Comparison of ENCODE assay signal across 9 cellular contexts in genomic region chrX:107135076-107135964, GRCh38. TPM values are rescaled to one million over a fixed set of nuclear protein-coding genes. Genes with fewer than 3 reads are reported as not detected.
DNase-seq lines count a peak whose midpoint lies in the region; ATAC-seq and TF ChIP-seq lines count a peak whose summit lies in the region.
"Had no signal": no experiment of that assay in that cellular context is flagged by ENCODE, and none has a peak within 500 bp of the region (broad histone marks: within the 10 kb centered on the region; RNA-seq: fewer than 3 reads in every experiment).

No MANE protein-coding gene starts in this region.

- TF ChIP-seq CTCF in lower leg skin (IDR thresholded peaks at IDR 0.05) (no peak), upper lobe of left lung (IDR thresholded peaks at IDR 0.05) (no peak), right atrium auricular region (IDR thresholded peaks at IDR 0.05) (no peak)

- H3K9me3 Mint-ChIP-seq in activated T-cell treated with anti-CD3 and anti-CD28 coated beads, Interleukin-2, amount 50 U/mL, for 4 hours = no peaks in the 10 kb centered on the region
- no peaks in the 10 kb centered on the region for H3K9me3 Mint-ChIP-seq in immature natural killer cell

- H3K4me3 ChIP-seq in lower leg skin (ENCODE audit: low read depth, poor library complexity, severe bottlenecking) = no peak overlapping the region
- H3K4me3 ChIP-seq in upper lobe of left lung = no peak overlapping the region
- no peak overlapping the region for H3K4me3 ChIP-seq in right atrium auricular region

- H3K4me1 ChIP-seq in upper lobe of left lung (no peaks in the 10 kb centered on the region), right atrium auricular region (no peaks in the 10 kb centered on the region)

- no peaks in the 10 kb centered on the region for H3K36me3 Mint-ChIP-seq in activated T-cell treated with anti-CD3 and anti-CD28 coated beads, Interleukin-2, amount 50 U/mL, for 4 hours (ENCODE audit: insufficient read depth)
- H3K36me3 Mint-ChIP-seq in immature natural killer cell = no peaks in the 10 kb centered on the region

- H3K4me3 Mint-ChIP-seq in activated T-cell treated with anti-CD3 and anti-CD28 coated beads, Interleukin-2, amount 50 U/mL, for 4 hours = peak overlapping the region; percentile 51
- H3K4me3 Mint-ChIP-seq in immature natural killer cell = peak overlapping the region in 3 of 5 donors; percentile 12 to 53 (median 38)

- H3K36me3 ChIP-seq in upper lobe of left lung (no peaks in the 10 kb centered on the region), right atrium auricular region (no peaks in the 10 kb centered on the region)

- H3K27ac Mint-ChIP-seq in immature natural killer cell = no peak overlapping the region

- no peak for TF ChIP-seq EP300 in upper lobe of left lung (IDR thresholded peaks at IDR 0.05)

- H3K27ac ChIP-seq in upper lobe of left lung (no peak overlapping the region), right atrium auricular region (no peak overlapping the region)

- intact Hi-C loops in lower leg skin (cut with DNase I; ENCODE audit: low total_unique reads) = no loop called here

- ATAC-seq in HG02943 (IDR thresholded peaks at IDR 0.05; ENCODE audit: low read depth, unreplicated experiment) = peak; percentile 66
- ATAC-seq in activated T-cell treated with anti-CD3 and anti-CD28 coated beads, Interleukin-2, amount 50 U/mL, for 4 hours = peak; percentile 53 to 54
- ATAC-seq in upper lobe of left lung (ENCODE audit: low FRiP score in 2 of 2) = no peak

- H3K9me3 ChIP-seq in upper lobe of left lung (no peaks in the 10 kb centered on the region), right atrium auricular region (no peaks in the 10 kb centered on the region)

- no peak for TF ChIP-seq POLR2A in lower leg skin (IDR thresholded peaks at IDR 0.05)
- no peak for TF ChIP-seq POLR2A in upper lobe of left lung (IDR thresholded peaks at IDR 0.05)

- H3K27me3 ChIP-seq in upper lobe of left lung = no peaks in the 10 kb centered on the region
- no peaks in the 10 kb centered on the region for H3K27me3 ChIP-seq in right atrium auricular region

- H3K4me1 Mint-ChIP-seq in activated T-cell treated with anti-CD3 and anti-CD28 coated beads, Interleukin-2, amount 50 U/mL, for 4 hours (ENCODE audit: low read depth) = peaks cover 11% of the 10 kb centered on the region
- H3K4me1 Mint-ChIP-seq in immature natural killer cell = peaks cover 10 to 15% of the 10 kb centered on the region in 2 donors

- DNase-seq in Daoy (ENCODE audit: low read depth) (peak; percentile 49), immature natural killer cell (no peak), ecto neural progenitor cell (ENCODE audit: low spot score) (no peak), lower leg skin (ENCODE audit: low spot score in 2 of 2) (no peak), upper lobe of left lung (no peak), right atrium auricular region (ENCODE audit: low spot score) (no peak)
- DNase-seq in activated T-cell treated with anti-CD3 and anti-CD28 coated beads, Interleukin-2, amount 50 U/mL, for 4 hours = no peak
- DNase-seq: NCI-H1930 had no signal

- 39 to 48% methylated on average over 5 of the region's 5 CpGs for WGBS in lower leg skin, 2 donors
- WGBS in upper lobe of left lung, 2 donors = 51 to 71% methylated on average over 5 of the region's 5 CpGs

- H3K27me3 Mint-ChIP-seq in activated T-cell treated with anti-CD3 and anti-CD28 coated beads, Interleukin-2, amount 50 U/mL, for 4 hours (ENCODE audit: low read depth) = no peaks in the 10 kb centered on the region
- peaks cover 0 to 13% (median 6%) of the 10 kb centered on the region in 3 donors for H3K27me3 Mint-ChIP-seq in immature natural killer cell (ENCODE audit: low read depth in 3 of 3)

RNA-seq across cellular contexts. Expression of gene RBM41, which starts 16.7 kb away (rescaled TPM):
- total RNA-seq in Daoy (2014; rRNA removed; shearing (Covaris generic)) = 11.2 and 14.5 TPM in 2 replicates
- total RNA-seq in activated T-cell treated with anti-CD3 and anti-CD28 coated beads, Interleukin-2, amount 50 U/mL, for 4 hours = 10 to 100 TPM in 2 of 3 donors, 1 to 10 TPM in 1; 8.0 to 11.7 (median 10.6) TPM
- polyA plus RNA-seq in immature natural killer cell = 10 to 100 TPM in 2 of 3 donors, 1 to 10 TPM in 1; 7.7 to 16.7 (median 12.0) TPM
- total RNA-seq in lower leg skin (10 to 100 TPM; 10.5 to 23.5 (median 19.7) TPM), upper lobe of left lung (10 to 100 TPM; 10.9 to 49.2 (median 16.5) TPM), right atrium auricular region (1 to 10 TPM; 6.7 to 7.3 TPM)

Comparison
In these comparisons a context has a peak if more than half of its experiments do, and no peak if none do; other contexts are left out.
1. ATAC-seq: peak in HG02943 (single experiment) and activated T-cell treated with anti-CD3 and anti-CD28 coated beads, Interleukin-2, amount 50 U/mL, for 4 hours (2 of 2); none in upper lobe of left lung (0 of 2).